24 cellular contexts compared by ENCODE assay signal in genomic region chr11:115128226-115128625, GRCh38.
A peak's percentile ranks its signal among the peaks of the same experiment; 100 is the strongest.
DNase-seq lines count a peak whose midpoint lies in the region; ATAC-seq lines count a peak whose summit lies in the region.
"Had no signal": no experiment of that assay in that cellular context is flagged by ENCODE, and none has a peak within 500 bp of the region (broad histone marks: within the 10 kb centered on the region; RNA-seq: fewer than 3 reads in every experiment).

No MANE protein-coding gene starts in this region.

- no peaks in the 10 kb centered on the region for H3K36me3 ChIP-seq in BLaER1

- H3K27me3 ChIP-seq in BLaER1, result no peaks in the 10 kb centered on the region

- no peaks in the 10 kb centered on the region for H4K20me1 ChIP-seq in BLaER1

- H3K9ac ChIP-seq in BLaER1, result no peak overlapping the region

- H3K27me3 Mint-ChIP-seq in stimulated activated memory B cell treated with anti-CD40 and anti-IgM and Interleukin-4, amounts not matched to agents 10 μg/mL and 1 μg/mL and 100 μg/mL, for 72 hours, result no peaks in the 10 kb centered on the region
- H3K27me3 Mint-ChIP-seq: B cell had no signal

- peaks cover 21% of the 10 kb centered on the region for H3K4me1 Mint-ChIP-seq in stimulated activated memory B cell treated with anti-CD40 and anti-IgM and Interleukin-4, amounts not matched to agents 10 μg/mL and 1 μg/mL and 100 μg/mL, for 72 hours
- H3K4me1 Mint-ChIP-seq: CD14-positive monocyte; CD4-positive, alpha-beta memory T cell; CD4-positive, CD25-positive, alpha-beta regulatory T cell; CD8-positive, alpha-beta memory T cell had no signal

- no peaks in the 10 kb centered on the region; the same call in 1 of the 2 replicates for H3K9me3 ChIP-seq in BLaER1
- H3K9me3 ChIP-seq: A549 had no signal

- H3K27ac Mint-ChIP-seq in stimulated activated memory B cell treated with anti-CD40 and anti-IgM and Interleukin-4, amounts not matched to agents 10 μg/mL and 1 μg/mL and 100 μg/mL, for 72 hours, result peak overlapping the region; percentile 86
- H3K27ac Mint-ChIP-seq: B cell; CD14-positive monocyte; CD4-positive, alpha-beta memory T cell; CD4-positive, CD25-positive, alpha-beta regulatory T cell; CD8-positive, alpha-beta memory T cell had no signal

- no peak for ATAC-seq in stimulated activated memory B cell treated with anti-CD40 and anti-IgM and Interleukin-4, amounts not matched to agents 10 μg/mL and 1 μg/mL and 100 μg/mL, for 72 hours
- ATAC-seq: A549, GM12878 had no signal

- DNase-seq in NCI-H82 (lab: John Stamatoyannopoulos, UW) (peak; percentile 33), NCI-H82 treated with DMSO at 0.1 percent for 48 hours (lab: John Stamatoyannopoulos, UW; ENCODE audit: unreplicated experiment) (no peak), epidermal melanocyte (ENCODE audit: insufficient read length, low spot score) (no peak), GOT3 (lab: John Stamatoyannopoulos, UW) (no peak)
- DNase-seq: AML-193; C1 segment of cervical spinal cord; CD4-positive, alpha-beta memory T cell; CD4-positive, CD25-positive, alpha-beta regulatory T cell; CD8-positive, alpha-beta memory T cell; COR-L47; DMS 273 treated with DMSO at 0.1 percent for 48 hours; DMS153; DMS53; DMS79; DND-41; EL; GDM1 had no signal

- peaks cover 51% of the 10 kb centered on the region for H3K4me1 ChIP-seq in BLaER1
- H3K4me1 ChIP-seq: A549 had no signal

- H3K4me3 ChIP-seq in BLaER1, result no peak overlapping the region
- H3K4me3 ChIP-seq: A549, GM12878 had no signal

- 0 out of 2 replicates have a peak overlapping the region, but pooled peaks have one; percentile 59 for H3K4me2 ChIP-seq in BLaER1
- H3K4me2 ChIP-seq: A549 had no signal

- no peaks in the 10 kb centered on the region for H3K9me3 Mint-ChIP-seq in stimulated activated memory B cell treated with anti-CD40 and anti-IgM and Interleukin-4, amounts not matched to agents 10 μg/mL and 1 μg/mL and 100 μg/mL, for 72 hours

- H3K4me3 Mint-ChIP-seq in stimulated activated memory B cell treated with anti-CD40 and anti-IgM and Interleukin-4, amounts not matched to agents 10 μg/mL and 1 μg/mL and 100 μg/mL, for 72 hours, result no peak overlapping the region
- H3K4me3 Mint-ChIP-seq: B cell; CD14-positive monocyte; CD4-positive, alpha-beta memory T cell; CD4-positive, CD25-positive, alpha-beta regulatory T cell; CD8-positive, alpha-beta memory T cell had no signal

- no peaks in the 10 kb centered on the region for H3K36me3 Mint-ChIP-seq in stimulated activated memory B cell treated with anti-CD40 and anti-IgM and Interleukin-4, amounts not matched to agents 10 μg/mL and 1 μg/mL and 100 μg/mL, for 72 hours
- H3K36me3 Mint-ChIP-seq: CD14-positive monocyte; CD4-positive, alpha-beta memory T cell; CD4-positive, CD25-positive, alpha-beta regulatory T cell; CD8-positive, alpha-beta memory T cell had no signal

- H3K27ac ChIP-seq in BLaER1, result no peak overlapping the region
- H3K27ac ChIP-seq: 22Rv1, A549 had no signal
